8 cellular contexts compared by ENCODE assay signal in genomic region chr5:148808864-148809642, GRCh38. TPM values are rescaled to one million over a fixed set of nuclear protein-coding genes. Genes with fewer than 3 reads are reported as not detected.
DNase-seq lines count a peak whose midpoint lies in the region; ATAC-seq and TF ChIP-seq lines count a peak whose summit lies in the region.

No MANE protein-coding gene starts in this region.

- TF ChIP-seq CTCF in RWPE1 (conservative IDR thresholded peaks at IDR 0.05; ENCODE audit: low read depth): no peak
- TF ChIP-seq CTCF in smooth muscle cell (IDR thresholded peaks at IDR 0.05; ENCODE audit: borderline replicate concordance, insufficient read depth, poor library complexity, severe bottlenecking): no peak
- no peak for TF ChIP-seq CTCF in glutamatergic neuron (IDR thresholded peaks at IDR 0.05; ENCODE audit: partially characterized antibody, unreplicated experiment)

- H3K9me3 ChIP-seq in endocrine pancreas (ENCODE audit: control insufficient read depth, low read length) (no peaks in the 10 kb centered on the region), smooth muscle cell (replicated peaks; ENCODE audit: low read depth) (no peaks in the 10 kb centered on the region)

- H3K4me1 ChIP-seq in endocrine pancreas (ENCODE audit: control insufficient read depth, insufficient read depth, low read length): peaks cover 4% of the 10 kb centered on the region
- peaks cover 16% of the 10 kb centered on the region for H3K4me1 ChIP-seq in smooth muscle cell (ENCODE audit: low read depth)

- H3K27me3 Mint-ChIP-seq in glutamatergic neuron (ENCODE audit: unreplicated experiment): no peaks in the 10 kb centered on the region

- no peak overlapping the region for H3K27ac Mint-ChIP-seq in glutamatergic neuron (ENCODE audit: unreplicated experiment)

- H3K9ac ChIP-seq in endocrine pancreas (ENCODE audit: control insufficient read depth, insufficient read depth, low read length): no peak overlapping the region
- no peak overlapping the region for H3K9ac ChIP-seq in smooth muscle cell (ENCODE audit: low read depth)

- H4K20me1 ChIP-seq in smooth muscle cell (ENCODE audit: low read depth): no peaks in the 10 kb centered on the region

- ATAC-seq in GM19463 (IDR thresholded peaks at IDR 0.05; ENCODE audit: unreplicated experiment) (peak; percentile 53), HG03457 (IDR thresholded peaks at IDR 0.05; ENCODE audit: unreplicated experiment) (peak; percentile 66)

- no peaks in the 10 kb centered on the region for H3K36me3 ChIP-seq in endocrine pancreas (ENCODE audit: control insufficient read depth, insufficient read depth, low read length)
- no peaks in the 10 kb centered on the region for H3K36me3 ChIP-seq in smooth muscle cell (ENCODE audit: low read depth)

- H3K4me3 ChIP-seq in endocrine pancreas (ENCODE audit: control insufficient read depth, insufficient read depth, low read length) (peak overlapping the region; percentile 25), smooth muscle cell (peak overlapping the region; percentile 14)

- no peak overlapping the region for H3K4me3 Mint-ChIP-seq in glutamatergic neuron (ENCODE audit: unreplicated experiment)

- H3K4me2 ChIP-seq in smooth muscle cell: peak overlapping the region; percentile 64

- peaks cover 27% of the 10 kb centered on the region for H3F3A ChIP-seq in smooth muscle cell (ENCODE audit: low read depth)

- 63% methylated on average over 10 of the region's 10 CpGs for WGBS in smooth muscle cell (ENCODE audit: low lambda C conversion rate)

- DNase-seq in EH (ENCODE audit: low read depth) (peak; percentile 8), RWPE1 (ENCODE audit: low spot score) (no peak), smooth muscle cell (lab: John Stamatoyannopoulos, UW; ENCODE audit: unreplicated experiment) (no peak), glutamatergic neuron (no peak), T1000 (lab: John Stamatoyannopoulos, UW) (no peak)

- no peak overlapping the region for H2AFZ ChIP-seq in smooth muscle cell (ENCODE audit: low read depth)

- H3K79me2 ChIP-seq in smooth muscle cell (ENCODE audit: low read depth): no peaks in the 10 kb centered on the region

- peaks cover 2% of the 10 kb centered on the region for H3K4me1 Mint-ChIP-seq in glutamatergic neuron (ENCODE audit: low read depth, unreplicated experiment)

- H3K9me3 Mint-ChIP-seq in glutamatergic neuron (ENCODE audit: unreplicated experiment): peaks cover 2% of the 10 kb centered on the region

- H3K36me3 Mint-ChIP-seq in glutamatergic neuron (ENCODE audit: unreplicated experiment): no peaks in the 10 kb centered on the region

- POLR2A ChIA-PET in RWPE1 (lab: Yijun Ruan, JAX; ENCODE audit: low non-redundant PET): no interaction called here

- H3K27me3 ChIP-seq in endocrine pancreas (ENCODE audit: control insufficient read depth, insufficient read depth, low read length) (no peaks in the 10 kb centered on the region), smooth muscle cell (ENCODE audit: low read depth) (no peaks in the 10 kb centered on the region)

- H3K27ac ChIP-seq in RWPE1: peak overlapping the region; percentile 64
- peak overlapping the region; percentile 34 for H3K27ac ChIP-seq in smooth muscle cell (ENCODE audit: low read depth)

- CTCF ChIA-PET in RWPE1 (lab: Yijun Ruan, JAX): interaction anchor here (0.6 kb wide), 1 partner anchor 74 kb away, joined by 3 read pairs; no protein-coding TSS in a partner anchor

RNA-seq across cellular contexts. Expression of gene ADRB2, which starts 17.4 kb away (rescaled TPM):
- total RNA-seq in smooth muscle cell (1.9 TPM in 2 replicates), glutamatergic neuron (ENCODE audit: unreplicated experiment) (not detected)
- polyA plus RNA-seq in smooth muscle cell: 1.7 and 1.9 TPM in 2 replicates
